In the genomic region with DNA sequence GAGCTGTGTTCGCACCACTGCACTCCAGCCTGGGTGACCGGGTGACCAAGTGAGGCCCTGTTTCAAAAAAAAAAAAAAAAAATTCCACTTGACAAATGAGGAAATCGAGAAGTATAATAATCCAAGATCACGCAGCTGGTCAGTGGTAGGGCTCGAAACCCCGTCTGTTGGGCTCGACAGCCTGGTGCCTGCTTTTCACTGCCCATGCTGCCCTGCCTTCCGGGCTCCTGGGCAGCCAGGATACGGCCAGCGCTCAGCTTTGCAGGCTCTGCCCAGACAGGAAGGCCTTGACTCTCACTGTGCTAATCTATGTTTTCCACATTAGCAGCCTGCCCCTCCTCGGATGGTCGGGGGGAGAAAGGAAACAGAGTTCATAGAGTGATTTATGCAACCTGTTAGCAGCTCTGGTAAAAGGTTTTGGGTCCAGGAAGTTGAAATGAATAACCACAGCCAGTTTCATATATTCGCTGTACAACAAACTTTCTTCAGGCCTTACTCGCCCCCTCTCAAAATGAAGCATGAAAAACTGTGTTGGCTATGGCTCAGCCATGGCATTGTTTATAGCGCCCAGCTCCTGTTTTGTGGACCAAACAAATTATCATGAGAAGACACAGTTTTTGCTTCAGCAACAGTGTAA, we compare ENCODE assay signal across 8 cellular contexts.
DNase-seq lines count a peak whose midpoint lies in the region; ATAC-seq and TF ChIP-seq lines count a peak whose summit lies in the region.

No MANE protein-coding gene starts in this region.

- H3K4me3 Mint-ChIP-seq in activated naive CD4-positive, alpha-beta T cell treated with anti-CD3 and anti-CD28 coated beads, Interleukin-2, amount 50 U/mL, for 24 hours, result no peak overlapping the region

- peak in 1 of 2 donors; percentile 63 for ATAC-seq in upper lobe of left lung (ENCODE audit: low FRiP score in 2 of 2)

- TF ChIP-seq POLR2A in upper lobe of left lung (IDR thresholded peaks at IDR 0.05), result no peak

- peaks cover 23% of the 10 kb centered on the region for H3F3A ChIP-seq in Loucy (ENCODE audit: low read depth)

- no peak overlapping the region for H2AFZ ChIP-seq in Loucy (ENCODE audit: low read length)

- no peaks in the 10 kb centered on the region for H3K27me3 Mint-ChIP-seq in activated naive CD4-positive, alpha-beta T cell treated with anti-CD3 and anti-CD28 coated beads, Interleukin-2, amount 50 U/mL, for 24 hours

- intact Hi-C loops in left ventricle myocardium inferior (cut with micrococcal nuclease), result no loop called here

- 35 to 38% methylated on average over 13 to 15 of the region's 15 CpGs for WGBS in upper lobe of left lung, 2 donors

- H3K27ac ChIP-seq in left ventricle myocardium inferior (replicated peaks) (peak overlapping the region; percentile 42), upper lobe of left lung (peak overlapping the region; percentile 56 to 88 (median 70))

- no peaks in the 10 kb centered on the region for H3K27me3 ChIP-seq in Loucy (ENCODE audit: insufficient read depth, low read length, poor library complexity, severe bottlenecking)
- no peaks in the 10 kb centered on the region for H3K27me3 ChIP-seq in left ventricle myocardium inferior (ENCODE audit: low read depth)
- no peaks in the 10 kb centered on the region for H3K27me3 ChIP-seq in upper lobe of left lung

- no peaks in the 10 kb centered on the region for H3K9me2 ChIP-seq in Loucy (replicated peaks; ENCODE audit: low read depth, low read length)

- no peaks in the 10 kb centered on the region for H3K36me3 Mint-ChIP-seq in activated naive CD4-positive, alpha-beta T cell treated with anti-CD3 and anti-CD28 coated beads, Interleukin-2, amount 50 U/mL, for 24 hours

- H3K9ac ChIP-seq in Loucy (ENCODE audit: low read depth, low read length, poor library complexity, severe bottlenecking), result peak overlapping the region; percentile 79

- H3K9me3 Mint-ChIP-seq in activated naive CD4-positive, alpha-beta T cell treated with anti-CD3 and anti-CD28 coated beads, Interleukin-2, amount 50 U/mL, for 24 hours, result no peaks in the 10 kb centered on the region

- H3K4me2 ChIP-seq in Loucy (ENCODE audit: low read depth, low read length, poor library complexity, severe bottlenecking), result peak overlapping the region; percentile 66

- H3K36me3 ChIP-seq in Loucy (ENCODE audit: insufficient read depth, low read length), result no peaks in the 10 kb centered on the region
- no peaks in the 10 kb centered on the region for H3K36me3 ChIP-seq in left ventricle myocardium inferior
- H3K36me3 ChIP-seq in upper lobe of left lung, result no peaks in the 10 kb centered on the region

- peak overlapping the region; percentile 68 for H3K27ac Mint-ChIP-seq in activated naive CD4-positive, alpha-beta T cell treated with anti-CD3 and anti-CD28 coated beads, Interleukin-2, amount 50 U/mL, for 24 hours

- peaks cover 26% of the 10 kb centered on the region for H3K4me1 Mint-ChIP-seq in activated naive CD4-positive, alpha-beta T cell treated with anti-CD3 and anti-CD28 coated beads, Interleukin-2, amount 50 U/mL, for 24 hours

- H3K9me3 ChIP-seq in Loucy (ENCODE audit: insufficient read depth, low read depth, low read length), result no peaks in the 10 kb centered on the region
- H3K9me3 ChIP-seq in left ventricle myocardium inferior (replicated peaks), result no peaks in the 10 kb centered on the region
- no peaks in the 10 kb centered on the region for H3K9me3 ChIP-seq in upper lobe of left lung

- H3K4me3 ChIP-seq in Loucy (ENCODE audit: low read length, poor library complexity, severe bottlenecking) (peak overlapping the region; percentile 39), left ventricle myocardium inferior (no peak overlapping the region), upper lobe of left lung (no peak overlapping the region)

- peaks cover 59% of the 10 kb centered on the region for H3K79me2 ChIP-seq in Loucy (ENCODE audit: insufficient read depth, low read length)

- no peak for TF ChIP-seq CTCF in Loucy (conservative IDR thresholded peaks at IDR 0.05; ENCODE audit: low read length)
- no peak for TF ChIP-seq CTCF in left ventricle myocardium inferior (IDR thresholded peaks at IDR 0.05; ENCODE audit: borderline replicate concordance)
- no peak for TF ChIP-seq CTCF in upper lobe of left lung (IDR thresholded peaks at IDR 0.05)

- H4K20me1 ChIP-seq in Loucy (ENCODE audit: insufficient read depth, low read length, poor library complexity, severe bottlenecking), result no peaks in the 10 kb centered on the region

- no peak for DNase-seq in activated naive CD4-positive, alpha-beta T cell treated with anti-CD3 and anti-CD28 coated beads, Interleukin-2, amount 50 U/mL, for 16 hours
- DNase-seq in left ventricle myocardium inferior (no peak), upper lobe of left lung (peak in 1 of 2 donors; percentile 50), dedifferentiated amniotic fluid mesenchymal stem cell (ENCODE audit: extremely low spot score) (no peak), SHP77 treated with DMSO at 0.1 percent for 48 hours (lab: John Stamatoyannopoulos, UW) (no peak)
- DNase-seq in activated CD4-positive, CD25-positive, alpha-beta regulatory T cell treated with anti-CD3 and anti-CD28 coated beads, Interleukin-2, amount 50 U/mL, for 72 hours, result no peak

- TF ChIP-seq EP300 in upper lobe of left lung (IDR thresholded peaks at IDR 0.05), result no peak

- H3K4me1 ChIP-seq in Loucy (ENCODE audit: insufficient read depth, low read length, poor library complexity, severe bottlenecking) (peaks cover 87% of the 10 kb centered on the region), left ventricle myocardium inferior (peaks cover 47% of the 10 kb centered on the region), upper lobe of left lung (peaks cover 26 to 34% (median 30%) of the 10 kb centered on the region in 4 donors)
